ENCODE assay signal across 8 cellular contexts in genomic region chr16:4271176-4272113, GRCh38. TPM values are rescaled to one million over a fixed set of nuclear protein-coding genes. Genes with fewer than 3 reads are reported as not detected.
DNase-seq lines count a peak whose midpoint lies in the region; ATAC-seq and TF ChIP-seq lines count a peak whose summit lies in the region.

No MANE protein-coding gene starts in this region.

- H3K27me3 Mint-ChIP-seq in dendritic cell treated with granulocyte-macrophage colony-stimulating factor and Interleukin-4, amounts not matched to agents 40 ng/mL and 50 ng/mL, for 4 days: peaks cover 4% of the 10 kb centered on the region

- peak; percentile 84 to 90 for DNase-seq in AML-193 (lab: John Stamatoyannopoulos, UW)
- DNase-seq in NCI-H524 treated with DMSO at 0.1 percent for 48 hours (lab: John Stamatoyannopoulos, UW): peak; percentile 79
- DNase-seq in activated CD4-positive, alpha-beta T cell treated with anti-CD3 and anti-CD28 coated beads, Interleukin-2, amount 50 U/mL, for 1 hour: peak; percentile 87
- DNase-seq in right lobe of liver: peak; percentile 96 to 97 (median 96)
- peak; percentile 87 for DNase-seq in stimulated activated CD4-positive, alpha-beta T cell treated with anti-CD3 and anti-CD28 coated beads, Interleukin-4, amount 100 ng/mL, for 1 hour

- H3K36me3 Mint-ChIP-seq in dendritic cell treated with granulocyte-macrophage colony-stimulating factor and Interleukin-4, amounts not matched to agents 40 ng/mL and 50 ng/mL, for 4 days (ENCODE audit: low read depth): peaks cover 5% of the 10 kb centered on the region

- no peaks in the 10 kb centered on the region for H3K9me3 ChIP-seq in right lobe of liver

- TF ChIP-seq POLR2A in GM19193 (IDR thresholded peaks at IDR 0.05; ENCODE audit: extremely low read depth, insufficient read depth, insufficient read length) (peak; percentile 65), right lobe of liver (IDR thresholded peaks at IDR 0.05) (peak; percentile 57)

- peak overlapping the region; percentile 75 to 90 (median 80) for H3K27ac ChIP-seq in right lobe of liver

- intact Hi-C loops in dendritic cell treated with granulocyte-macrophage colony-stimulating factor and Interleukin-4, amounts not matched to agents 40 ng/mL and 50 ng/mL, for 4 days (cut with micrococcal nuclease): loop anchor here (1.0 to 5.0 kb wide), 3 partner anchors 17 to 56 kb away; no protein-coding TSS in a partner anchor
- intact Hi-C loops in right lobe of liver (cut with DNase I): no loop called here

- no peaks in the 10 kb centered on the region for H3K36me3 ChIP-seq in right lobe of liver

- H3K4me1 Mint-ChIP-seq in dendritic cell treated with granulocyte-macrophage colony-stimulating factor and Interleukin-4, amounts not matched to agents 40 ng/mL and 50 ng/mL, for 4 days (ENCODE audit: low read depth): peaks cover 18% of the 10 kb centered on the region

- H3K27ac Mint-ChIP-seq in dendritic cell treated with granulocyte-macrophage colony-stimulating factor and Interleukin-4, amounts not matched to agents 40 ng/mL and 50 ng/mL, for 4 days: peak overlapping the region; percentile 91

- H3K4me3 ChIP-seq in right lobe of liver: peak overlapping the region; percentile 79 to 91 (median 83)

- H3K4me3 Mint-ChIP-seq in dendritic cell treated with granulocyte-macrophage colony-stimulating factor and Interleukin-4, amounts not matched to agents 40 ng/mL and 50 ng/mL, for 4 days: peak overlapping the region; percentile 88

- no peaks in the 10 kb centered on the region for H3K27me3 ChIP-seq in right lobe of liver

- H3K4me1 ChIP-seq in right lobe of liver: peaks cover 0 to 7% (median 3%) of the 10 kb centered on the region in 4 donors

- ATAC-seq in HG03439 (IDR thresholded peaks at IDR 0.05; ENCODE audit: unreplicated experiment): peak; percentile 55
- peak; percentile 84 to 89 (median 86) for ATAC-seq in right lobe of liver

- no peaks in the 10 kb centered on the region for H3K9me3 Mint-ChIP-seq in dendritic cell treated with granulocyte-macrophage colony-stimulating factor and Interleukin-4, amounts not matched to agents 40 ng/mL and 50 ng/mL, for 4 days

- 3% methylated on average over 6 of the region's 72 CpGs for WGBS in right lobe of liver (ENCODE audit: insufficient coverage, low coverage, low lambda C conversion rate, missing lambda C conversion rate)

- peak in 2 of 4 donors; percentile 8 to 9 for TF ChIP-seq CTCF in right lobe of liver (IDR thresholded peaks at IDR 0.05)

RNA-seq across cellular contexts. Expression of gene TFAP4, which starts 1.4 kb away (rescaled TPM):
- total RNA-seq in right lobe of liver: 1 to 10 TPM; 2.6 to 5.8 (median 3.7) TPM

RNA-seq across cellular contexts. Expression of gene SRL, which starts 29.6 kb away (rescaled TPM):
- total RNA-seq in right lobe of liver: under 1 TPM; 0.18 to 0.62 (median 0.28) TPM

RNA-seq across cellular contexts. Expression of gene GLIS2, which starts 44.4 kb away (rescaled TPM):
- total RNA-seq in right lobe of liver: 1 to 10 TPM in 5 of 6 experiments, under 1 TPM in 1; 0.79 to 2.6 (median 1.4) TPM

Comparison
In these comparisons a context has a peak if more than half of its experiments do, and no peak if none do; other contexts are left out.
1. Peak in every context shown above with its lines: DNase-seq, ATAC-seq, H3K4me3 ChIP-seq and H3K27ac ChIP-seq.